In the genomic region with DNA sequence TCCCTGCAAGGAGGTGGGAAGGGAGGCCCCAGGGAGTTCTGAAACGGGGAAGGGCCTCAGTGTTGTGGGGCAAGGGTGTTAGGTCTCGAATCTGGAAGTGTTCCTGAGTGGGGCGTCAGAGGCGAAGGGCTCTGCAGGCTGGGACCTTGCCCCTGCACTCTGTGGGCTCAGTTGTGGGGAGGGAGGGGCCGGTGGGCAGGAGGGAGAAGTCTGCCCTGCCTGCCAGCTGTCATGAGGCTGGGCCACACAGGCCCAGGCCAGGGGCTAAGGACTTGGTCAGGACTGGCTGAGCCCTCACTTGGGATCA, we compare ENCODE assay signal across 9 cellular contexts. TPM values are rescaled to one million over a fixed set of nuclear protein-coding genes. Genes with fewer than 3 reads are reported as not detected.
A peak's percentile ranks its signal among the peaks of the same experiment; 100 is the strongest.
DNase-seq lines count a peak whose midpoint lies in the region; ATAC-seq, FAIRE-seq and TF ChIP-seq lines count a peak whose summit lies in the region.
"Had no signal": no experiment of that assay in that cellular context is flagged by ENCODE, and none has a peak within 500 bp of the region (broad histone marks: within the 10 kb centered on the region; RNA-seq: fewer than 3 reads in every experiment).

Gene CRACR2B (plus strand): TSS at position 59 of the 307 bp plus-strand sequence. CDS start 689 bp downstream, outside the sequence.

- H2BK5ac ChIP-seq in neuronal stem cell (ENCODE audit: low read length) = peak within 1 kb of the TSS; percentile 88

- peak within 1 kb of the TSS; percentile 93 for H3K23ac ChIP-seq in neuronal stem cell (ENCODE audit: low read depth, low read length, poor library complexity)

- peak within 1 kb of the TSS; percentile 97 for H3K14ac ChIP-seq in neuronal stem cell (ENCODE audit: low read length)

- H3K4ac ChIP-seq in neuronal stem cell (ENCODE audit: low read length) = peak within 1 kb of the TSS; percentile 13

- peak; percentile 79 for DNase-seq in NB4 (ENCODE audit: low read depth)
- no peak for DNase-seq in epithelial cell of proximal tubule (ENCODE audit: low read depth)
- DNase-seq in neuronal stem cell (ENCODE audit: low spot score) = no peak
- DNase-seq in NK-92 treated with Interleukin-12 subunit alpha and Interleukin-12 subunit beta, amount 100 ng/mL, for 24 hours (lab: John Stamatoyannopoulos, UW) = no peak
- DNase-seq in HTR-8/SVneo (ENCODE audit: insufficient read length, low spot score) = no peak

- FAIRE-seq in HTR-8/SVneo (lab: Jason Lieb, UNC) = no peak
- FAIRE-seq: endometrium had no signal

- H3K4me3 ChIP-seq in NB4 (ENCODE audit: low read depth, low read length) = peak within 1 kb of the TSS; percentile 63
- peak within 1 kb of the TSS; percentile 48 for H3K4me3 ChIP-seq in epithelial cell of proximal tubule (ENCODE audit: low read depth, low read length)
- peak within 1 kb of the TSS; percentile 45 to 55 for H3K4me3 ChIP-seq in neuronal stem cell (ENCODE audit: low read length in 2 of 2)

- H3K18ac ChIP-seq in neuronal stem cell (ENCODE audit: low read length) = peak within 1 kb of the TSS; percentile 92

- peak within 1 kb of the TSS; percentile 85 for H2AK5ac ChIP-seq in neuronal stem cell (ENCODE audit: low read depth, low read length)

- H3K4me1 ChIP-seq in ES-I3 (ENCODE audit: insufficient read depth, low read length) (peaks cover 22% of the 10 kb centered on the region), neuronal stem cell (ENCODE audit: control insufficient read depth in 2 of 2, insufficient read depth in 1 of 2, low read depth in 1 of 2, low read length in 2 of 2) (peaks cover 45 to 53% of the 10 kb centered on the region in 2 donors)

- peak within 1 kb of the TSS; percentile 82 for H2BK15ac ChIP-seq in neuronal stem cell (ENCODE audit: low read length)

- H2AFZ ChIP-seq in neuronal stem cell (ENCODE audit: low read length) = peak within 1 kb of the TSS; percentile 80

- H3K9ac ChIP-seq in ES-I3 (ENCODE audit: low read depth, low read length) (peak within 1 kb of the TSS; percentile 70), neuronal stem cell (ENCODE audit: low read depth, low read length, poor library complexity) (peak within 1 kb of the TSS; percentile 77)

- no peak within 1 kb of the TSS for H2BK120ac ChIP-seq in neuronal stem cell (ENCODE audit: low read depth, low read length)

- no peak within 1 kb of the TSS for H4K91ac ChIP-seq in neuronal stem cell (ENCODE audit: low read depth, low read length, poor library complexity)

- peaks cover 3% of the 10 kb centered on the region for H3K79me1 ChIP-seq in neuronal stem cell (ENCODE audit: low read depth, low read length)

- H3K36me3 ChIP-seq in ES-I3 (ENCODE audit: insufficient read depth, low read length) (no peaks in the 10 kb centered on the region), neuronal stem cell (replicated peaks in 1 of 2; ENCODE audit: control insufficient read depth in 2 of 2, insufficient read depth in 2 of 2, low read length in 2 of 2) (peaks cover 0 to 22% of the 10 kb centered on the region in 2 donors)

- no CpG with 5 or more reads among the region's 5 CpGs for WGBS in neuronal stem cell (ENCODE audit: extremely low coverage in 2 of 2, insufficient read length in 2 of 2, insufficient replicate concordance in 1 of 2), 2 donors

- H2BK12ac ChIP-seq in neuronal stem cell (ENCODE audit: low read length) = peak within 1 kb of the TSS; percentile 8

- ATAC-seq in HG02610 (IDR thresholded peaks at IDR 0.05; ENCODE audit: unreplicated experiment) (no peak), GM21825 (IDR thresholded peaks at IDR 0.05; ENCODE audit: unreplicated experiment) (no peak)

- H3K27ac ChIP-seq in neuronal stem cell (replicated peaks; ENCODE audit: low read length) = no peak within 1 kb of the TSS

- H3K4me2 ChIP-seq in neuronal stem cell (ENCODE audit: insufficient read depth, low read length, poor library complexity, severe bottlenecking) = peak within 1 kb of the TSS; percentile 83

- H3K9me3 ChIP-seq in ES-I3 (ENCODE audit: control insufficient read depth, insufficient read depth, low read length) (no peaks in the 10 kb centered on the region), neuronal stem cell (replicated peaks in 1 of 2; ENCODE audit: control insufficient read depth in 2 of 2, insufficient read depth in 1 of 2, low read depth in 1 of 2, low read length in 2 of 2) (peaks cover 0 to 3% of the 10 kb centered on the region in 2 donors)

- H4K8ac ChIP-seq in neuronal stem cell (ENCODE audit: low read depth, low read length) = no peak within 1 kb of the TSS

- TF ChIP-seq CTCF in NB4 (IDR thresholded peaks at IDR 0.05; ENCODE audit: low read depth, low read length) (no peak), epithelial cell of proximal tubule (conservative IDR thresholded peaks at IDR 0.05; ENCODE audit: low read depth, low read length) (no peak)

- H3K27me3 ChIP-seq in neuronal stem cell (ENCODE audit: control insufficient read depth in 3 of 3, insufficient read depth in 3 of 3, low read depth in 1 of 3, low read length in 3 of 3) = peaks cover 9 to 56% (median 18%) of the 10 kb centered on the region in 3 experiments

- no peak for TF ChIP-seq POLR2A in NB4 (IDR thresholded peaks at IDR 0.05; ENCODE audit: extremely low read depth, insufficient read length)

RNA-seq across cellular contexts. Expression of gene CRACR2B, which starts in this region (rescaled TPM):
- 21.0 and 55.7 TPM in 2 replicates for total RNA-seq in epithelial cell of proximal tubule
- 12.4 TPM for polyA plus RNA-seq in neuronal stem cell (2013, experiment 1 of 2)
- 11.8 TPM for polyA plus RNA-seq in neuronal stem cell (2013, experiment 2 of 2)
